In the genomic region with DNA sequence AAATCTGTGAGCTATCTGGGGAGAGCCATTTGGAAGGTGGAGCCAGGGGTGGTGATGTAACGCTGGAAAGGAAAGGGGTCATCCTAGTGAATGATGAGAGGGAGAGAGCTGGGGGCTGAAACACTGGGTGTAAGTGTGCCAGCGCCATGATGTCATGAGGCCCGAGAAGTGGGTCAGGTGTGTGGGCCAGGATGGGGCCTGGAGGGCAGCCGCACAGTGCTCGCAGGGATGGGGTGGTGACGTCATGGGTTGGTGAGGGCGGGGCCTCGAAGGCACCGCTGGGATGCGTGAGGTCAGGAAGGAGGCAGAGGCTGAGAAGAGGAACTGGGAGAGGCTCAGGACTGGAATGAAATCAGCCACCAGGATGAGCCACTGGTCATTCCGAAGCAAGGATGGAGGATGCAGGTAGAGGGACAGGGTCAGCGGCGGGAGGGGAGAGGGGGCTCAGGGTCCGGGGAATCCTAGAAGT, we compare ENCODE assay signal across 1 cellular context.
A peak's percentile ranks its signal among the peaks of the same experiment; 100 is the strongest.
TF ChIP-seq lines count a peak whose summit lies in the region.

No MANE protein-coding gene starts in this region.

TF ChIP-seq in K562, 482 proteins besides CTCF, POLR2A, EP300 and RAD21 (continued from another document and continues in another):
- TF ChIP-seq ZNF347 (CRISPR knock-in tag; IDR thresholded peaks at IDR 0.05; ENCODE audit: low read depth): no peak
- TF ChIP-seq ZNF764 (CRISPR knock-in tag; IDR thresholded peaks at IDR 0.05; ENCODE audit: low read depth): no peak
- TF ChIP-seq, protein P1, sequence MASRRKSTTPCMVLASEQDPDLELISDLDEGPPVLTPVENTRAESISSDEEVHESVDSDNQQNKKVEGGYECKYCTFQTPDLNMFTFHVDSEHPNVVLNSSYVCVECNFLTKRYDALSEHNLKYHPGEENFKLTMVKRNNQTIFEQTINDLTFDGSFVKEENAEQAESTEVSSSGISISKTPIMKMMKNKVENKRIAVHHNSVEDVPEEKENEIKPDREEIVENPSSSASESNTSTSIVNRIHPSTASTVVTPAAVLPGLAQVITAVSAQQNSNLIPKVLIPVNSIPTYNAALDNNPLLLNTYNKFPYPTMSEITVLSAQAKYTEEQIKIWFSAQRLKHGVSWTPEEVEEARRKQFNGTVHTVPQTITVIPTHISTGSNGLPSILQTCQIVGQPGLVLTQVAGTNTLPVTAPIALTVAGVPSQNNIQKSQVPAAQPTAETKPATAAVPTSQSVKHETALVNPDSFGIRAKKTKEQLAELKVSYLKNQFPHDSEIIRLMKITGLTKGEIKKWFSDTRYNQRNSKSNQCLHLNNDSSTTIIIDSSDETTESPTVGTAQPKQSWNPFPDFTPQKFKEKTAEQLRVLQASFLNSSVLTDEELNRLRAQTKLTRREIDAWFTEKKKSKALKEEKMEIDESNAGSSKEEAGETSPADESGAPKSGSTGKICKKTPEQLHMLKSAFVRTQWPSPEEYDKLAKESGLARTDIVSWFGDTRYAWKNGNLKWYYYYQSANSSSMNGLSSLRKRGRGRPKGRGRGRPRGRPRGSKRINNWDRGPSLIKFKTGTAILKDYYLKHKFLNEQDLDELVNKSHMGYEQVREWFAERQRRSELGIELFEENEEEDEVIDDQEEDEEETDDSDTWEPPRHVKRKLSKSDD (conservative IDR thresholded peaks at IDR 0.05; ENCODE audit: low read length): no peak
- no peak for TF ChIP-seq SAP30 (IDR thresholded peaks at IDR 0.05; ENCODE audit: borderline replicate concordance, insufficient read depth, low read depth, low read length, poor library complexity, severe bottlenecking)
- no peak for TF ChIP-seq NFRKB (IDR thresholded peaks at IDR 0.05; ENCODE audit: low read depth)
- no peak for TF ChIP-seq FOS (IDR thresholded peaks at IDR 0.05; ENCODE audit: extremely low read depth, insufficient read length)
- TF ChIP-seq POLR2G (IDR thresholded peaks at IDR 0.05; ENCODE audit: low read depth, low read length): 0 out of 2 replicates have a peak, but pooled peaks have one; percentile 19
- TF ChIP-seq ATF4 (CRISPR knock-in tag; IDR thresholded peaks at IDR 0.05): no peak
- TF ChIP-seq DPF2 (IDR thresholded peaks at IDR 0.05): 0 out of 2 replicates have a peak, but pooled peaks have one; percentile 23
- peak; percentile 69; the same call in 1 of the 2 replicates for TF ChIP-seq TARDBP (IDR thresholded peaks at IDR 0.05)
- TF ChIP-seq ZNF133 (CRISPR knock-in tag; IDR thresholded peaks at IDR 0.05): no peak
- no peak for TF ChIP-seq TSC22D4 (tag; IDR thresholded peaks at IDR 0.05)
- no peak for TF ChIP-seq ARID2 (IDR thresholded peaks at IDR 0.05)
- TF ChIP-seq BACH1 (tag; IDR thresholded peaks at IDR 0.05): no peak
- no peak for TF ChIP-seq YBX1 (IDR thresholded peaks at IDR 0.05)
- TF ChIP-seq SPI1 (IDR thresholded peaks at IDR 0.05; ENCODE audit: borderline replicate concordance, low read depth, low read length): peak; percentile 91
- TF ChIP-seq KHSRP (IDR thresholded peaks at IDR 0.05): peak; percentile 84; the same call in 1 of the 2 replicates
- TF ChIP-seq RUNX1 (IDR thresholded peaks at IDR 0.05; ENCODE audit: low read depth): no peak
- TF ChIP-seq MYNN (IDR thresholded peaks at IDR 0.05): no peak
- no peak for TF ChIP-seq MYNN (CRISPR knock-in tag; IDR thresholded peaks at IDR 0.05)
- TF ChIP-seq JUN (IDR thresholded peaks at IDR 0.05; ENCODE audit: borderline replicate concordance, low read depth, low read length): peak; percentile 92
- no peak for TF ChIP-seq JUN (CRISPR knock-in tag; IDR thresholded peaks at IDR 0.05; ENCODE audit: borderline replicate concordance)
- peak; percentile 76; the same call in 1 of the 2 replicates for TF ChIP-seq MTA3 (IDR thresholded peaks at IDR 0.05; ENCODE audit: borderline replicate concordance)
- TF ChIP-seq, protein P2, sequence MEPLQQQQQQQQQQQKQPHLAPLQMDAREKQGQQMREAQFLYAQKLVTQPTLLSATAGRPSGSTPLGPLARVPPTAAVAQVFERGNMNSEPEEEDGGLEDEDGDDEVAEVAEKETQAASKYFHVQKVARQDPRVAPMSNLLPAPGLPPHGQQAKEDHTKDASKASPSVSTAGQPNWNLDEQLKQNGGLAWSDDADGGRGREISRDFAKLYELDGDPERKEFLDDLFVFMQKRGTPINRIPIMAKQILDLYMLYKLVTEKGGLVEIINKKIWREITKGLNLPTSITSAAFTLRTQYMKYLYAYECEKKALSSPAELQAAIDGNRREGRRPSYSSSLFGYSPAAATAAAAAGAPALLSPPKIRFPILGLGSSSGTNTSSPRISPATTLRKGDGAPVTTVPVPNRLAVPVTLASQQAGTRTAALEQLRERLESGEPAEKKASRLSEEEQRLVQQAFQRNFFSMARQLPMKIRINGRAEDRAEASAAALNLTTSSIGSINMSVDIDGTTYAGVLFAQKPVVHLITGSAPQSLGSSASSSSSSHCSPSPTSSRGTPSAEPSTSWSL (CRISPR knock-in tag; IDR thresholded peaks at IDR 0.05; ENCODE audit: borderline replicate concordance): no peak
- TF ChIP-seq SP1 (CRISPR knock-in tag; IDR thresholded peaks at IDR 0.05): no peak
- no peak for TF ChIP-seq ZNF217 (CRISPR knock-in tag; IDR thresholded peaks at IDR 0.05)
- TF ChIP-seq, protein P3, sequence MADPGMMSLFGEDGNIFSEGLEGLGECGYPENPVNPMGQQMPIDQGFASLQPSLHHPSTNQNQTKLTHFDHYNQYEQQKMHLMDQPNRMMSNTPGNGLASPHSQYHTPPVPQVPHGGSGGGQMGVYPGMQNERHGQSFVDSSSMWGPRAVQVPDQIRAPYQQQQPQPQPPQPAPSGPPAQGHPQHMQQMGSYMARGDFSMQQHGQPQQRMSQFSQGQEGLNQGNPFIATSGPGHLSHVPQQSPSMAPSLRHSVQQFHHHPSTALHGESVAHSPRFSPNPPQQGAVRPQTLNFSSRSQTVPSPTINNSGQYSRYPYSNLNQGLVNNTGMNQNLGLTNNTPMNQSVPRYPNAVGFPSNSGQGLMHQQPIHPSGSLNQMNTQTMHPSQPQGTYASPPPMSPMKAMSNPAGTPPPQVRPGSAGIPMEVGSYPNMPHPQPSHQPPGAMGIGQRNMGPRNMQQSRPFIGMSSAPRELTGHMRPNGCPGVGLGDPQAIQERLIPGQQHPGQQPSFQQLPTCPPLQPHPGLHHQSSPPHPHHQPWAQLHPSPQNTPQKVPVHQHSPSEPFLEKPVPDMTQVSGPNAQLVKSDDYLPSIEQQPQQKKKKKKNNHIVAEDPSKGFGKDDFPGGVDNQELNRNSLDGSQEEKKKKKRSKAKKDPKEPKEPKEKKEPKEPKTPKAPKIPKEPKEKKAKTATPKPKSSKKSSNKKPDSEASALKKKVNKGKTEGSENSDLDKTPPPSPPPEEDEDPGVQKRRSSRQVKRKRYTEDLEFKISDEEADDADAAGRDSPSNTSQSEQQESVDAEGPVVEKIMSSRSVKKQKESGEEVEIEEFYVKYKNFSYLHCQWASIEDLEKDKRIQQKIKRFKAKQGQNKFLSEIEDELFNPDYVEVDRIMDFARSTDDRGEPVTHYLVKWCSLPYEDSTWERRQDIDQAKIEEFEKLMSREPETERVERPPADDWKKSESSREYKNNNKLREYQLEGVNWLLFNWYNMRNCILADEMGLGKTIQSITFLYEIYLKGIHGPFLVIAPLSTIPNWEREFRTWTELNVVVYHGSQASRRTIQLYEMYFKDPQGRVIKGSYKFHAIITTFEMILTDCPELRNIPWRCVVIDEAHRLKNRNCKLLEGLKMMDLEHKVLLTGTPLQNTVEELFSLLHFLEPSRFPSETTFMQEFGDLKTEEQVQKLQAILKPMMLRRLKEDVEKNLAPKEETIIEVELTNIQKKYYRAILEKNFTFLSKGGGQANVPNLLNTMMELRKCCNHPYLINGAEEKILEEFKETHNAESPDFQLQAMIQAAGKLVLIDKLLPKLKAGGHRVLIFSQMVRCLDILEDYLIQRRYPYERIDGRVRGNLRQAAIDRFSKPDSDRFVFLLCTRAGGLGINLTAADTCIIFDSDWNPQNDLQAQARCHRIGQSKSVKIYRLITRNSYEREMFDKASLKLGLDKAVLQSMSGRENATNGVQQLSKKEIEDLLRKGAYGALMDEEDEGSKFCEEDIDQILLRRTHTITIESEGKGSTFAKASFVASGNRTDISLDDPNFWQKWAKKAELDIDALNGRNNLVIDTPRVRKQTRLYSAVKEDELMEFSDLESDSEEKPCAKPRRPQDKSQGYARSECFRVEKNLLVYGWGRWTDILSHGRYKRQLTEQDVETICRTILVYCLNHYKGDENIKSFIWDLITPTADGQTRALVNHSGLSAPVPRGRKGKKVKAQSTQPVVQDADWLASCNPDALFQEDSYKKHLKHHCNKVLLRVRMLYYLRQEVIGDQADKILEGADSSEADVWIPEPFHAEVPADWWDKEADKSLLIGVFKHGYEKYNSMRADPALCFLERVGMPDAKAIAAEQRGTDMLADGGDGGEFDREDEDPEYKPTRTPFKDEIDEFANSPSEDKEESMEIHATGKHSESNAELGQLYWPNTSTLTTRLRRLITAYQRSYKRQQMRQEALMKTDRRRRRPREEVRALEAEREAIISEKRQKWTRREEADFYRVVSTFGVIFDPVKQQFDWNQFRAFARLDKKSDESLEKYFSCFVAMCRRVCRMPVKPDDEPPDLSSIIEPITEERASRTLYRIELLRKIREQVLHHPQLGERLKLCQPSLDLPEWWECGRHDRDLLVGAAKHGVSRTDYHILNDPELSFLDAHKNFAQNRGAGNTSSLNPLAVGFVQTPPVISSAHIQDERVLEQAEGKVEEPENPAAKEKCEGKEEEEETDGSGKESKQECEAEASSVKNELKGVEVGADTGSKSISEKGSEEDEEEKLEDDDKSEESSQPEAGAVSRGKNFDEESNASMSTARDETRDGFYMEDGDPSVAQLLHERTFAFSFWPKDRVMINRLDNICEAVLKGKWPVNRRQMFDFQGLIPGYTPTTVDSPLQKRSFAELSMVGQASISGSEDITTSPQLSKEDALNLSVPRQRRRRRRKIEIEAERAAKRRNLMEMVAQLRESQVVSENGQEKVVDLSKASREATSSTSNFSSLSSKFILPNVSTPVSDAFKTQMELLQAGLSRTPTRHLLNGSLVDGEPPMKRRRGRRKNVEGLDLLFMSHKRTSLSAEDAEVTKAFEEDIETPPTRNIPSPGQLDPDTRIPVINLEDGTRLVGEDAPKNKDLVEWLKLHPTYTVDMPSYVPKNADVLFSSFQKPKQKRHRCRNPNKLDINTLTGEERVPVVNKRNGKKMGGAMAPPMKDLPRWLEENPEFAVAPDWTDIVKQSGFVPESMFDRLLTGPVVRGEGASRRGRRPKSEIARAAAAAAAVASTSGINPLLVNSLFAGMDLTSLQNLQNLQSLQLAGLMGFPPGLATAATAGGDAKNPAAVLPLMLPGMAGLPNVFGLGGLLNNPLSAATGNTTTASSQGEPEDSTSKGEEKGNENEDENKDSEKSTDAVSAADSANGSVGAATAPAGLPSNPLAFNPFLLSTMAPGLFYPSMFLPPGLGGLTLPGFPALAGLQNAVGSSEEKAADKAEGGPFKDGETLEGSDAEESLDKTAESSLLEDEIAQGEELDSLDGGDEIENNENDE (IDR thresholded peaks at IDR 0.05; ENCODE audit: low read depth, low read length): no peak
- TF ChIP-seq HDGF (IDR thresholded peaks at IDR 0.05): 0 out of 2 replicates have a peak, but pooled peaks have one; percentile 31
- no peak for TF ChIP-seq OTX1 (CRISPR knock-in tag; IDR thresholded peaks at IDR 0.05)
- TF ChIP-seq LEF1 (IDR thresholded peaks at IDR 0.05): no peak
- no peak for TF ChIP-seq ZNF277 (CRISPR knock-in tag; IDR thresholded peaks at IDR 0.05; ENCODE audit: borderline replicate concordance)
- no peak for TF ChIP-seq MXI1 (IDR thresholded peaks at IDR 0.05; ENCODE audit: low read depth, low read length)
- TF ChIP-seq ZNF778 (CRISPR knock-in tag; IDR thresholded peaks at IDR 0.05): no peak
- no peak for TF ChIP-seq RBM39 (optimal IDR thresholded peaks at IDR 0.05; ENCODE audit: low read depth, low read length)
- TF ChIP-seq ZNF75A (CRISPR knock-in tag; IDR thresholded peaks at IDR 0.05): no peak
- TF ChIP-seq CBX5 (IDR thresholded peaks at IDR 0.05; ENCODE audit: borderline replicate concordance, low read depth): no peak
- TF ChIP-seq CBFA2T3 (IDR thresholded peaks at IDR 0.05): no peak
- no peak for TF ChIP-seq TAL1 (IDR thresholded peaks at IDR 0.05)
- no peak for TF ChIP-seq ZNF143 (CRISPR knock-in tag; IDR thresholded peaks at IDR 0.05)
- TF ChIP-seq ZBTB12 (CRISPR knock-in tag; IDR thresholded peaks at IDR 0.05): peak; percentile 65
- TF ChIP-seq DEAF1 (CRISPR knock-in tag; IDR thresholded peaks at IDR 0.05): no peak
- no peak for TF ChIP-seq ILK (tag; IDR thresholded peaks at IDR 0.05; ENCODE audit: borderline replicate concordance, low read depth)
